Comparison of ENCODE assay signal across 14 cellular contexts in genomic region chr6:112010328-112010727, GRCh38. TPM values are rescaled to one million over a fixed set of nuclear protein-coding genes. Genes with fewer than 3 reads are reported as not detected.
DNase-seq lines count a peak whose midpoint lies in the region; ATAC-seq and TF ChIP-seq lines count a peak whose summit lies in the region.
"Had no signal": no experiment of that assay in that cellular context is flagged by ENCODE, and none has a peak within 500 bp of the region (broad histone marks: within the 10 kb centered on the region; RNA-seq: fewer than 3 reads in every experiment).

No MANE protein-coding gene starts in this region.

- H3K27ac Mint-ChIP-seq in CD4-positive, alpha-beta T cell, result no peak overlapping the region
- no peak overlapping the region for H3K27ac Mint-ChIP-seq in activated CD8-positive, alpha-beta T cell treated with anti-CD3 and anti-CD28 coated beads for 36 hours
- H3K27ac Mint-ChIP-seq: WTC11 had no signal

- no peak overlapping the region for H3K4me3 ChIP-seq in liver (ENCODE audit: low read depth in 1 of 3, low read length in 3 of 3)
- H3K4me3 ChIP-seq: pancreas had no signal

- TF ChIP-seq CTCF in CD4-positive, alpha-beta T cell (IDR thresholded peaks at IDR 0.05), result peak; percentile 40
- TF ChIP-seq CTCF in GM13977 (IDR thresholded peaks at IDR 0.05; ENCODE audit: extremely low read depth, insufficient read depth, missing control alignments) (peak; percentile 20), liver (IDR thresholded peaks at IDR 0.05; ENCODE audit: low read depth, low read length, missing input control) (peak; percentile 48)
- TF ChIP-seq CTCF in activated CD8-positive, alpha-beta T cell treated with anti-CD3 and anti-CD28 coated beads for 36 hours (IDR thresholded peaks at IDR 0.05), result no peak

- WGBS in liver, result 63% methylated on average over 5 of the region's 5 CpGs

- no peak overlapping the region for H3K4me3 Mint-ChIP-seq in CD4-positive, alpha-beta T cell
- H3K4me3 Mint-ChIP-seq in activated CD8-positive, alpha-beta T cell treated with anti-CD3 and anti-CD28 coated beads for 36 hours, result no peak overlapping the region
- H3K4me3 Mint-ChIP-seq: WTC11 had no signal

- no peaks in the 10 kb centered on the region for H3K9me3 Mint-ChIP-seq in CD4-positive, alpha-beta T cell
- H3K9me3 Mint-ChIP-seq in activated CD8-positive, alpha-beta T cell treated with anti-CD3 and anti-CD28 coated beads for 36 hours, result no peaks in the 10 kb centered on the region
- H3K9me3 Mint-ChIP-seq: WTC11 had no signal

- no peaks in the 10 kb centered on the region for H3K9me3 ChIP-seq in CD4-positive, alpha-beta T cell (ENCODE audit: control insufficient read depth, low read length)
- H3K9me3 ChIP-seq in liver (ENCODE audit: control insufficient read depth in 4 of 4, low read length in 3 of 4), result no peaks in the 10 kb centered on the region
- H3K9me3 ChIP-seq: pancreas had no signal

- H3K27me3 ChIP-seq in CD4-positive, alpha-beta T cell (ENCODE audit: control insufficient read depth, insufficient read depth, low read length), result no peaks in the 10 kb centered on the region
- H3K27me3 ChIP-seq in liver (ENCODE audit: control insufficient read depth in 4 of 4, insufficient read depth in 4 of 4, low read length in 3 of 4), result no peaks in the 10 kb centered on the region
- H3K27me3 ChIP-seq: pancreas had no signal

- in situ Hi-C loops in GM13977 (cut with MboI; ENCODE audit: low pct_unique_long_range_greater_than_20kb, low sequenced_read_pairs, unreplicated experiment), result no loop called here

- ATAC-seq in CD4-positive, alpha-beta T cell (ENCODE audit: poor library complexity), result peak; percentile 86
- peak; percentile 74 for ATAC-seq in activated CD8-positive, alpha-beta T cell treated with anti-CD3 and anti-CD28 coated beads for 36 hours
- no peak for ATAC-seq in GM18870 (IDR thresholded peaks at IDR 0.05; ENCODE audit: unreplicated experiment)
- ATAC-seq in GM21619 (IDR thresholded peaks at IDR 0.05; ENCODE audit: unreplicated experiment), result no peak
- no peak for ATAC-seq in HG02571 (IDR thresholded peaks at IDR 0.05; ENCODE audit: unreplicated experiment)
- ATAC-seq: WTC11 had no signal

- H3K36me3 Mint-ChIP-seq in CD4-positive, alpha-beta T cell (ENCODE audit: low read depth), result no peaks in the 10 kb centered on the region
- no peaks in the 10 kb centered on the region for H3K36me3 Mint-ChIP-seq in activated CD8-positive, alpha-beta T cell treated with anti-CD3 and anti-CD28 coated beads for 36 hours (ENCODE audit: low read depth)
- H3K36me3 Mint-ChIP-seq: WTC11 had no signal

- intact Hi-C loops in CD4-positive, alpha-beta T cell (cut with DNase I, micrococcal nuclease), result loop anchor here (1.0 to 10.0 kb wide), 3 partner anchors 18 to 154 kb away; no protein-coding TSS in a partner anchor
- intact Hi-C loops in activated CD8-positive, alpha-beta T cell treated with anti-CD3 and anti-CD28 coated beads for 36 hours (cut with micrococcal nuclease), result no loop called here

- H3K4me1 ChIP-seq in liver (ENCODE audit: control insufficient read depth in 4 of 4, insufficient read depth in 4 of 4, low read length in 3 of 4), result no peaks in the 10 kb centered on the region
- H3K4me1 ChIP-seq: pancreas had no signal

- TF ChIP-seq RAD21 in liver (IDR thresholded peaks at IDR 0.05), result peak; percentile 85 to 86

- DNase-seq in CD4-positive, alpha-beta T cell, result peak in 3 of 10 experiments; percentile 12 to 20 (median 16)
- no peak for DNase-seq in GM13977 (ENCODE audit: low spot score)
- DNase-seq in activated CD8-positive, alpha-beta T cell treated with anti-CD3 and anti-CD28 coated beads for 36 hours, result peak; percentile 37
- DNase-seq in stimulated activated CD4-positive, alpha-beta T cell treated with anti-CD3 and anti-CD28 coated beads, Interleukin-2, amount 100 ng/mL, for 48 hours, result no peak
- DNase-seq: activated gamma-delta T cell, cortex of kidney, NCI-H226, pancreas had no signal

- no peaks in the 10 kb centered on the region for H3K36me3 ChIP-seq in liver (ENCODE audit: control insufficient read depth in 4 of 4, insufficient read depth in 3 of 4, low read depth in 1 of 4, low read length in 3 of 4)
- H3K36me3 ChIP-seq: pancreas had no signal

- H3K27me3 Mint-ChIP-seq in CD4-positive, alpha-beta T cell, result no peaks in the 10 kb centered on the region
- no peaks in the 10 kb centered on the region for H3K27me3 Mint-ChIP-seq in activated CD8-positive, alpha-beta T cell treated with anti-CD3 and anti-CD28 coated beads for 36 hours

- CTCF ChIA-PET in CD4-positive, alpha-beta T cell (lab: Charles Lee), result interaction anchor here (0.8 to 3.9 kb wide), 10 partner anchors 9 to 300 kb away, joined by 3 to 30 read pairs (median 4); no protein-coding TSS in a partner anchor
- CTCF ChIA-PET in activated CD8-positive, alpha-beta T cell treated with anti-CD3 and anti-CD28 coated beads for 36 hours (lab: Charles Lee), result interaction anchor here (1.0 to 5.2 kb wide), 8 partner anchors 10 to 153 kb away, joined by 4 to 35 read pairs (median 7); no protein-coding TSS in a partner anchor

- no peak overlapping the region for H3K9ac ChIP-seq in liver (ENCODE audit: low read depth in 1 of 2, low read length in 2 of 2)
- H3K9ac ChIP-seq: KMS-11 had no signal

- peaks cover 18% of the 10 kb centered on the region for H3K4me1 Mint-ChIP-seq in CD4-positive, alpha-beta T cell (ENCODE audit: low read depth)
- peaks cover 40% of the 10 kb centered on the region for H3K4me1 Mint-ChIP-seq in activated CD8-positive, alpha-beta T cell treated with anti-CD3 and anti-CD28 coated beads for 36 hours (ENCODE audit: low read depth)
- H3K4me1 Mint-ChIP-seq: WTC11 had no signal

- no peak overlapping the region for H3K27ac ChIP-seq in CD4-positive, alpha-beta T cell (ENCODE audit: low read depth, low read length)
- H3K27ac ChIP-seq in liver (ENCODE audit: low read depth in 1 of 2, low read length in 2 of 2), result no peak overlapping the region
- H3K27ac ChIP-seq: KMS-11, pancreas had no signal

- POLR2A ChIA-PET in CD4-positive, alpha-beta T cell (lab: Charles Lee), result interaction anchor here (0.5 to 2.8 kb wide), 11 partner anchors 10 to 1136 kb away, joined by 3 to 55 read pairs (median 5); partner anchors contain the start of gene AMD1
- POLR2A ChIA-PET in activated CD8-positive, alpha-beta T cell treated with anti-CD3 and anti-CD28 coated beads for 36 hours (lab: Charles Lee), result interaction anchor here (0.9 to 1.6 kb wide), 3 partner anchors 19 to 137 kb away, joined by 3 to 5 read pairs (median 3); partner anchors contain the start of gene FYN

TF ChIP-seq in liver, 16 proteins besides CTCF, POLR2A, EP300 and RAD21:
- peak; percentile 23 to 48 for TF ChIP-seq HNF4A (conservative IDR thresholded peaks at IDR 0.05)
- no peak for TF ChIP-seq FOXA1 (IDR thresholded peaks at IDR 0.05)

RNA-seq across cellular contexts. Expression of gene CCN6, which starts 43.6 kb away (rescaled TPM):
- not detected for total RNA-seq in CD4-positive, alpha-beta T cell
- total RNA-seq in activated CD8-positive, alpha-beta T cell treated with anti-CD3 and anti-CD28 coated beads for 36 hours, result not detected
- total RNA-seq in liver, result not detected
- under 1 TPM in 1 of 2 donors, not detected in 1; 0.54 TPM for polyA plus RNA-seq in liver
- total RNA-seq: pancreas, WTC11 had no signal
- polyA plus RNA-seq: pancreas had no signal

Comparison
In these comparisons a context has a peak if more than half of its experiments do, and no peak if none do; other contexts are left out.
1. ATAC-seq: peak in CD4-positive, alpha-beta T cell (single experiment) and activated CD8-positive, alpha-beta T cell treated with anti-CD3 and anti-CD28 coated beads for 36 hours (single experiment); none in GM18870 (single experiment), GM21619 (single experiment) and HG02571 (single experiment).